Comparison of ENCODE assay signal across 7 cellular contexts in the genomic region with DNA sequence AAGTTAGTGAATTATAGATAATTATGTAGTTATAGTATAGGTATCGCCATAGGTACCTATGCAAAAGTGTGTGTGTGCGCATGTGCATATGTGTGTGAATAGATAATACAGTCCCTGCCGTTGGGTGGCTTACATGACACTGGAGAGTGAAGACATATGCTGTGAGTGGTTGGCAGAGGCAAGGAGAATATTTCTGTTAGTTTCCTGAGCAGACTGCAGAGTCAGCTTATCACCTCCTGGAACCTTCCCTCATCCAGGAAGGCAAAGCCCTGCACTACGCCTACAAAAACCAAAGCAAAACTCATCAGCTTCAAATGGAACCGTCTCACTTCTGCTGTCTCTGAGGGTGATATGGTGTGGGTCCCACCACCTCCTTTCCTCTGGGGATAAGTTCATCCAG.
"Had no signal": no experiment of that assay in that cellular context is flagged by ENCODE, and none has a peak within 500 bp of the region (broad histone marks: within the 10 kb centered on the region; RNA-seq: fewer than 3 reads in every experiment).

No MANE protein-coding gene starts in this region.

- H3K9ac ChIP-seq: KMS-11 had no signal

- H3K27ac ChIP-seq: HL-60, KMS-11 had no signal

- H3K4me2 ChIP-seq: KMS-11 had no signal

- FAIRE-seq: HepG2, HTR-8/SVneo had no signal

- ATAC-seq: HepG2 had no signal

- DNase-seq: IMR-90, KBM-7, KG1 had no signal
